Comparison of ENCODE assay signal across 1 cellular context in genomic region chr20:63434599-63435378, GRCh38.
TF ChIP-seq lines count a peak whose summit lies in the region.

No MANE protein-coding gene starts in this region.

TF ChIP-seq in K562, 482 proteins besides CTCF, POLR2A, EP300 and RAD21 (continued from another document and continues in another):
- TF ChIP-seq TOE1 (IDR thresholded peaks at IDR 0.05; ENCODE audit: borderline replicate concordance) (peak; percentile 98), TOE1 (CRISPR knock-in tag; IDR thresholded peaks at IDR 0.05; ENCODE audit: borderline replicate concordance, low read depth) (no peak), CTBP1 (IDR thresholded peaks at IDR 0.05; ENCODE audit: borderline replicate concordance) (peak; percentile 79), ZNF551 (CRISPR knock-in tag; IDR thresholded peaks at IDR 0.05) (no peak), FIP1L1 (IDR thresholded peaks at IDR 0.05; ENCODE audit: low read depth, low read length, poor library complexity, severe bottlenecking) (no peak), ZBTB33 (CRISPR knock-in tag; IDR thresholded peaks at IDR 0.05) (no peak), MAFF (IDR thresholded peaks at IDR 0.05; ENCODE audit: low read length) (no peak), ZNF282 (CRISPR knock-in tag; IDR thresholded peaks at IDR 0.05) (no peak), BDP1 (IDR thresholded peaks at IDR 0.05; ENCODE audit: insufficient read depth, insufficient read length) (no peak), CHD2 (IDR thresholded peaks at IDR 0.05; ENCODE audit: low read depth, low read length) (no peak), SMC3 (conservative IDR thresholded peaks at IDR 0.05; ENCODE audit: insufficient read depth, low read depth, low read length) (0 out of 2 replicates have a peak, but pooled peaks have one; percentile 38), ZNF277 (CRISPR knock-in tag; IDR thresholded peaks at IDR 0.05; ENCODE audit: borderline replicate concordance) (no peak), TSC22D4 (tag; IDR thresholded peaks at IDR 0.05) (no peak), STAG1 (CRISPR knock-in tag; IDR thresholded peaks at IDR 0.05; ENCODE audit: borderline replicate concordance) (peak; percentile 47; the same call in 1 of the 2 replicates), DPF2 (IDR thresholded peaks at IDR 0.05) (no peak), WHSC1 (IDR thresholded peaks at IDR 0.05; ENCODE audit: low read length) (no peak), ZNF41 (CRISPR knock-in tag; conservative IDR thresholded peaks at IDR 0.05) (no peak), ATF7 (IDR thresholded peaks at IDR 0.05) (peak; percentile 56; the same call in 1 of the 2 replicates), KAT2B (IDR thresholded peaks at IDR 0.05; ENCODE audit: low read depth, low read length) (no peak), ETV5 (CRISPR knock-in tag; IDR thresholded peaks at IDR 0.05; ENCODE audit: low read depth) (no peak), FOXK2 (conservative IDR thresholded peaks at IDR 0.05 in 1 of 2, IDR thresholded peaks at IDR 0.05 in 1 of 2; ENCODE audit: low read depth in 2 of 2) (peak; percentile 55 to 73; a peak in 3 of 4 replicates), ZFP36 (IDR thresholded peaks at IDR 0.05; ENCODE audit: low read depth, low read length, partially characterized antibody) (peak; percentile 10), SIX5 (IDR thresholded peaks at IDR 0.05; ENCODE audit: borderline replicate concordance in 1 of 2, insufficient read depth in 1 of 2, low read depth in 1 of 2, low read length in 2 of 2) (no peak), SRF (CRISPR knock-in tag; IDR thresholded peaks at IDR 0.05) (peak in 1 of 2 experiments; percentile 53; a peak in 1 of 4 replicates), PTBP1 (IDR thresholded peaks at IDR 0.05; ENCODE audit: low read depth, low read length) (no peak), PRMT5 (CRISPR knock-in tag; IDR thresholded peaks at IDR 0.05) (no peak), NFATC3 (IDR thresholded peaks at IDR 0.05) (no peak), TEAD1 (CRISPR knock-in tag; IDR thresholded peaks at IDR 0.05) (peak; percentile 100), KLF16 (IDR thresholded peaks at IDR 0.05) (0 out of 2 replicates have a peak, but pooled peaks have one; percentile 41), CBFA2T2 (conservative IDR thresholded peaks at IDR 0.05) (peak; percentile 88), SRSF1 (IDR thresholded peaks at IDR 0.05; ENCODE audit: low read depth, low read length) (no peak), MXI1 (IDR thresholded peaks at IDR 0.05; ENCODE audit: low read depth, low read length) (no peak), SIN3B (IDR thresholded peaks at IDR 0.05; ENCODE audit: low read depth) (no peak), TAL1 (IDR thresholded peaks at IDR 0.05) (no peak), HES1 (IDR thresholded peaks at IDR 0.05; ENCODE audit: low read depth) (no peak), CBX3 (IDR thresholded peaks at IDR 0.05; ENCODE audit: borderline replicate concordance in 1 of 2, low read length in 2 of 2) (no peak), THAP12 (CRISPR knock-in tag; IDR thresholded peaks at IDR 0.05) (no peak), ZBTB49 (CRISPR knock-in tag; IDR thresholded peaks at IDR 0.05; ENCODE audit: borderline replicate concordance) (no peak), ZNF280B (CRISPR knock-in tag; IDR thresholded peaks at IDR 0.05) (no peak), USF1 (CRISPR knock-in tag; IDR thresholded peaks at IDR 0.05) (peak; percentile 92), MTA2 (IDR thresholded peaks at IDR 0.05; ENCODE audit: low read depth) (no peak), CTCFL (IDR thresholded peaks at IDR 0.05; ENCODE audit: borderline replicate concordance, insufficient read depth, low read depth, low read length, poor library complexity, severe bottlenecking) (no peak), BHLHE40 (IDR thresholded peaks at IDR 0.05; ENCODE audit: low read length) (peak; percentile 87), HDAC1 (IDR thresholded peaks at IDR 0.05) (no peak), DMBX1 (CRISPR knock-in tag; IDR thresholded peaks at IDR 0.05; ENCODE audit: borderline replicate concordance) (no peak; the same call in 1 of the 2 replicates), ZNF121 (CRISPR knock-in tag; conservative IDR thresholded peaks at IDR 0.05) (no peak), CBX2 (IDR thresholded peaks at IDR 0.05; ENCODE audit: insufficient read depth, low read length, poor library complexity, severe bottlenecking) (no peak), SOX6 (IDR thresholded peaks at IDR 0.05) (peak; percentile 9; the same call in 1 of the 2 replicates), TEAD4 (IDR thresholded peaks at IDR 0.05; ENCODE audit: low read length) (peak; percentile 95), TEAD4 (CRISPR knock-in tag; IDR thresholded peaks at IDR 0.05; ENCODE audit: borderline replicate concordance) (peak; percentile 99), THRA (IDR thresholded peaks at IDR 0.05) (no peak), TFE3 (CRISPR knock-in tag; IDR thresholded peaks at IDR 0.05) (peak; percentile 98)
